ENCODE assay signal across 1 cellular context in the genomic region with DNA sequence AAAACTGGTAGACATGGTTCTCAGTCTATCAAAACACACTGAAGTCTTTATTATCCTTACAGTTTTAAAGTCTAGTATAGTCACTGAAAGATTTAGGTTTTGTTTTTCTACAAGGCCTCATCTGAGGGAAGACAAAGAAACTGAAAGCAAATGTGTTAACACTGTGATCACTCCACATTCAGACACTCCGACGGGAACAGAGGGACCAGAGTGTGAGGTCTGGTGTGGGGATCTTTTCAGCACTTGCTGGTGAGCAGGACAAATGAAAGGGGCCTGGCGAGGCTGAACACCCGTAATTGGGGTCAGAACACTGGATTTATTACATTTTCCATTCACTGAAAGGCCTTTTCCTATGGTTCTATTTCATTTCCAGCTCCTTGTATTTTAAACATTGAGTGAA.
TF ChIP-seq lines count a peak whose summit lies in the region.

No MANE protein-coding gene starts in this region.

TF ChIP-seq in GM23338, 12 proteins besides CTCF, POLR2A, EP300 and RAD21 (continued from another document):
- TF ChIP-seq, protein P1, sequence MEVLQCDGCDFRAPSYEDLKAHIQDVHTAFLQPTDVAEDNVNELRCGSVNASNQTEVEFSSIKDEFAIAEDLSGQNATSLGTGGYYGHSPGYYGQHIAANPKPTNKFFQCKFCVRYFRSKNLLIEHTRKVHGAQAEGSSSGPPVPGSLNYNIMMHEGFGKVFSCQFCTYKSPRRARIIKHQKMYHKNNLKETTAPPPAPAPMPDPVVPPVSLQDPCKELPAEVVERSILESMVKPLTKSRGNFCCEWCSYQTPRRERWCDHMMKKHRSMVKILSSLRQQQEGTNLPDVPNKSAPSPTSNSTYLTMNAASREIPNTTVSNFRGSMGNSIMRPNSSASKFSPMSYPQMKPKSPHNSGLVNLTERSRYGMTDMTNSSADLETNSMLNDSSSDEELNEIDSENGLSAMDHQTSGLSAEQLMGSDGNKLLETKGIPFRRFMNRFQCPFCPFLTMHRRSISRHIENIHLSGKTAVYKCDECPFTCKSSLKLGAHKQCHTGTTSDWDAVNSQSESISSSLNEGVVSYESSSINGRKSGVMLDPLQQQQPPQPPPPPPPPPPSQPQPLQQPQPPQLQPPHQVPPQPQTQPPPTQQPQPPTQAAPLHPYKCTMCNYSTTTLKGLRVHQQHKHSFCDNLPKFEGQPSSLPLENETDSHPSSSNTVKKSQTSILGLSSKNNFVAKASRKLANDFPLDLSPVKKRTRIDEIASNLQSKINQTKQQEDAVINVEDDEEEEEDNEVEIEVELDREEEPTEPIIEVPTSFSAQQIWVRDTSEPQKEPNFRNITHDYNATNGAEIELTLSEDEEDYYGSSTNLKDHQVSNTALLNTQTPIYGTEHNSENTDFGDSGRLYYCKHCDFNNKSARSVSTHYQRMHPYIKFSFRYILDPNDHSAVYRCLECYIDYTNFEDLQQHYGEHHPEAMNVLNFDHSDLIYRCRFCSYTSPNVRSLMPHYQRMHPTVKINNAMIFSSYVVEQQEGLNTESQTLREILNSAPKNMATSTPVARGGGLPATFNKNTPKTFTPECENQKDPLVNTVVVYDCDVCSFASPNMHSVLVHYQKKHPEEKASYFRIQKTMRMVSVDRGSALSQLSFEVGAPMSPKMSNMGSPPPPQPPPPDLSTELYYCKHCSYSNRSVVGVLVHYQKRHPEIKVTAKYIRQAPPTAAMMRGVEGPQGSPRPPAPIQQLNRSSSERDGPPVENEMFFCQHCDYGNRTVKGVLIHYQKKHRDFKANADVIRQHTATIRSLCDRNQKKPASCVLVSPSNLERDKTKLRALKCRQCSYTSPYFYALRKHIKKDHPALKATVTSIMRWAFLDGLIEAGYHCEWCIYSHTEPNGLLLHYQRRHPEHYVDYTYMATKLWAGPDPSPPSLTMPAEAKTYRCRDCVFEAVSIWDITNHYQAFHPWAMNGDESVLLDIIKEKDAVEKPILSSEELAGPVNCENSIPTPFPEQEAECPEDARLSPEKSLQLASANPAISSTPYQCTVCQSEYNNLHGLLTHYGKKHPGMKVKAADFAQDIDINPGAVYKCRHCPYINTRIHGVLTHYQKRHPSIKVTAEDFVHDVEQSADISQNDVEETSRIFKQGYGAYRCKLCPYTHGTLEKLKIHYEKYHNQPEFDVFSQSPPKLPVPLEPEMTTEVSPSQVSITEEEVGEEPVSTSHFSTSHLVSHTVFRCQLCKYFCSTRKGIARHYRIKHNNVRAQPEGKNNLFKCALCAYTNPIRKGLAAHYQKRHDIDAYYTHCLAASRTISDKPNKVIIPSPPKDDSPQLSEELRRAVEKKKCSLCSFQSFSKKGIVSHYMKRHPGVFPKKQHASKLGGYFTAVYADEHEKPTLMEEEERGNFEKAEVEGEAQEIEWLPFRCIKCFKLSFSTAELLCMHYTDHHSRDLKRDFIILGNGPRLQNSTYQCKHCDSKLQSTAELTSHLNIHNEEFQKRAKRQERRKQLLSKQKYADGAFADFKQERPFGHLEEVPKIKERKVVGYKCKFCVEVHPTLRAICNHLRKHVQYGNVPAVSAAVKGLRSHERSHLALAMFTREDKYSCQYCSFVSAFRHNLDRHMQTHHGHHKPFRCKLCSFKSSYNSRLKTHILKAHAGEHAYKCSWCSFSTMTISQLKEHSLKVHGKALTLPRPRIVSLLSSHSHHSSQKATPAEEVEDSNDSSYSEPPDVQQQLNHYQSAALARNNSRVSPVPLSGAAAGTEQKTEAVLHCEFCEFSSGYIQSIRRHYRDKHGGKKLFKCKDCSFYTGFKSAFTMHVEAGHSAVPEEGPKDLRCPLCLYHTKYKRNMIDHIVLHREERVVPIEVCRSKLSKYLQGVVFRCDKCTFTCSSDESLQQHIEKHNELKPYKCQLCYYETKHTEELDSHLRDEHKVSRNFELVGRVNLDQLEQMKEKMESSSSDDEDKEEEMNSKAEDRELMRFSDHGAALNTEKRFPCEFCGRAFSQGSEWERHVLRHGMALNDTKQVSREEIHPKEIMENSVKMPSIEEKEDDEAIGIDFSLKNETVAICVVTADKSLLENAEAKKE (CRISPR knock-in tag; IDR thresholded peaks at IDR 0.05) = no peak
- no peak for TF ChIP-seq ZNF114 (CRISPR knock-in tag; IDR thresholded peaks at IDR 0.05)
